ENCODE assay signal across 12 cellular contexts in genomic region chr2:48914477-48915077, GRCh38.
DNase-seq lines count a peak whose midpoint lies in the region; ATAC-seq, FAIRE-seq and TF ChIP-seq lines count a peak whose summit lies in the region.
"Had no signal": no experiment of that assay in that cellular context is flagged by ENCODE, and none has a peak within 500 bp of the region (broad histone marks: within the 10 kb centered on the region; RNA-seq: fewer than 3 reads in every experiment).

No MANE protein-coding gene starts in this region.

- H3K27ac ChIP-seq in pancreas (no peak overlapping the region), PC-9 (no peak overlapping the region)
- H3K27ac ChIP-seq: prostate gland had no signal

- in situ Hi-C loops in KBM-7 (cut with MboI; ENCODE audit: low pct_unique_long_range_greater_than_20kb, low sequenced_read_pairs): no loop called here

- H3F3A ChIP-seq in PC-9 (ENCODE audit: insufficient read depth, low read depth): no peaks in the 10 kb centered on the region

- FAIRE-seq in pancreas (lab: Jason Lieb, UNC): peak; percentile 74

- H3K9me3 ChIP-seq in pancreas (no peaks in the 10 kb centered on the region), PC-9 (ENCODE audit: insufficient read depth, low read depth) (no peaks in the 10 kb centered on the region)
- H3K9me3 ChIP-seq: prostate gland had no signal

- H3K4me3 ChIP-seq in pancreas (no peak overlapping the region), PC-9 (no peak overlapping the region)
- H3K4me3 ChIP-seq: prostate gland had no signal

- intact Hi-C loops in pancreas (cut with DNase I): no loop called here
- intact Hi-C loops in PC-9 (cut with micrococcal nuclease; ENCODE audit: unreplicated experiment): no loop called here

- H3K27me3 ChIP-seq in pancreas (no peaks in the 10 kb centered on the region), PC-9 (ENCODE audit: insufficient read depth, low read depth) (peaks cover 20% of the 10 kb centered on the region; the same call in 1 of the 2 replicates)

- no peaks in the 10 kb centered on the region for H3K79me2 ChIP-seq in PC-9 (ENCODE audit: low read depth)

- H3K9me2 ChIP-seq in PC-9 (ENCODE audit: insufficient read depth): no peaks in the 10 kb centered on the region

- H3K4me2 ChIP-seq in PC-9: no peak overlapping the region

- ATAC-seq in GM18870 (IDR thresholded peaks at IDR 0.05; ENCODE audit: unreplicated experiment) (peak; percentile 90), GM21619 (IDR thresholded peaks at IDR 0.05; ENCODE audit: unreplicated experiment) (peak; percentile 93), HG03342 (IDR thresholded peaks at IDR 0.05; ENCODE audit: unreplicated experiment) (peak; percentile 73), pancreas (no peak), SK-N-SH treated with all-trans-retinoic acid at 6 μM for 48 hours (no peak)

- DNase-seq in pancreas (no peak), PC-9 (no peak), KBM-7 (no peak)
- DNase-seq: activated CD4-positive, alpha-beta T cell treated with anti-CD3 and anti-CD28 coated beads, Interleukin-2, amount 50 U/mL, for 1 hour; caudate nucleus; NCI-H1417 treated with DMSO at 0.1 percent for 48 hours; stimulated activated CD4-positive, alpha-beta T cell treated with anti-CD3 and anti-CD28 coated beads, Interleukin-2, amount 100 ng/mL, for 48 hours had no signal

- H3K36me3 ChIP-seq in pancreas (no peaks in the 10 kb centered on the region), PC-9 (ENCODE audit: low read depth) (no peaks in the 10 kb centered on the region)
- H3K36me3 ChIP-seq: prostate gland had no signal

- WGBS in pancreas, 2 donors: 28 to 29% methylated on average over 1 of the region's 1 CpG

- H3K4me1 ChIP-seq in pancreas (no peaks in the 10 kb centered on the region), PC-9 (replicated peaks; ENCODE audit: insufficient read depth) (no peaks in the 10 kb centered on the region)
- H3K4me1 ChIP-seq: prostate gland had no signal

- no peak for TF ChIP-seq CTCF in pancreas (IDR thresholded peaks at IDR 0.05)
- TF ChIP-seq CTCF in PC-9 (conservative IDR thresholded peaks at IDR 0.05): no peak

- no TSS peak for BruUV-seq in PC-9 (replicated peaks; lab: Mats Ljungman, UMichigan)

- H2AFZ ChIP-seq in PC-9: no peak overlapping the region

- CTCF ChIA-PET in PC-9 (lab: Charles Lee): no interaction called here

- no peaks in the 10 kb centered on the region for H4K20me1 ChIP-seq in PC-9 (ENCODE audit: insufficient read depth)

- POLR2A ChIA-PET in PC-9 (lab: Charles Lee; ENCODE audit: unreplicated experiment): no interaction called here

TF ChIP-seq in SK-N-SH treated with all-trans-retinoic acid at 6 μM for 48 hours, 23 proteins besides CTCF, POLR2A, EP300 and RAD21:
- TF ChIP-seq RARB (CRISPR knock-in tag; IDR thresholded peaks at IDR 0.05): no peak
- TF ChIP-seq POU6F1 (CRISPR knock-in tag; IDR thresholded peaks at IDR 0.05; ENCODE audit: borderline replicate concordance, low read depth): no peak
- TF ChIP-seq SNAI2 (CRISPR knock-in tag; IDR thresholded peaks at IDR 0.05): no peak
- TF ChIP-seq ARNTL (CRISPR knock-in tag; IDR thresholded peaks at IDR 0.05; ENCODE audit: borderline replicate concordance, low read depth): no peak
- TF ChIP-seq TSHZ2 (CRISPR knock-in tag; IDR thresholded peaks at IDR 0.05): no peak
- no peak for TF ChIP-seq ESRRG (CRISPR knock-in tag; IDR thresholded peaks at IDR 0.05)
- no peak for TF ChIP-seq CSRNP3 (CRISPR knock-in tag; IDR thresholded peaks at IDR 0.05)
- TF ChIP-seq ZFP30 (CRISPR knock-in tag; IDR thresholded peaks at IDR 0.05): no peak
- TF ChIP-seq CREB5 (CRISPR knock-in tag; IDR thresholded peaks at IDR 0.05; ENCODE audit: low read depth): no peak
- TF ChIP-seq ZNF8 (CRISPR knock-in tag; IDR thresholded peaks at IDR 0.05): no peak
- TF ChIP-seq ZNF70 (CRISPR knock-in tag; IDR thresholded peaks at IDR 0.05): no peak
- TF ChIP-seq GLIS3 (CRISPR knock-in tag; IDR thresholded peaks at IDR 0.05): no peak
- no peak for TF ChIP-seq OSR1 (CRISPR knock-in tag; IDR thresholded peaks at IDR 0.05)
- TF ChIP-seq TOX (CRISPR knock-in tag; IDR thresholded peaks at IDR 0.05; ENCODE audit: borderline replicate concordance): no peak
- no peak for TF ChIP-seq ISL1 (CRISPR knock-in tag; IDR thresholded peaks at IDR 0.05)
- TF ChIP-seq CSDC2 (CRISPR knock-in tag; IDR thresholded peaks at IDR 0.05): no peak
- TF ChIP-seq ZNF565 (CRISPR knock-in tag; conservative IDR thresholded peaks at IDR 0.05; ENCODE audit: low read depth): no peak
- TF ChIP-seq PPARA (CRISPR knock-in tag; IDR thresholded peaks at IDR 0.05; ENCODE audit: borderline replicate concordance): no peak
- no peak for TF ChIP-seq PATZ1 (CRISPR knock-in tag; IDR thresholded peaks at IDR 0.05; ENCODE audit: borderline replicate concordance)

Comparison
In these comparisons a context has a peak if more than half of its experiments do, and no peak if none do; other contexts are left out.
1. ATAC-seq: peak in GM18870 (single experiment), GM21619 (single experiment) and HG03342 (single experiment); none in pancreas (0 of 4) and SK-N-SH treated with all-trans-retinoic acid at 6 μM for 48 hours (single experiment).